Comparison of ENCODE assay signal across 16 cellular contexts in genomic region chr1:58206749-58207148, GRCh38.
DNase-seq lines count a peak whose midpoint lies in the region; ATAC-seq and TF ChIP-seq lines count a peak whose summit lies in the region.
"Had no signal": no experiment of that assay in that cellular context is flagged by ENCODE, and none has a peak within 500 bp of the region (broad histone marks: within the 10 kb centered on the region; RNA-seq: fewer than 3 reads in every experiment).

No MANE protein-coding gene starts in this region.

- no peak overlapping the region for H3T11ph ChIP-seq in H9 (ENCODE audit: low read length)

- H3K4me1 ChIP-seq in GM23338 (ENCODE audit: insufficient read depth) (no peaks in the 10 kb centered on the region), H9 (ENCODE audit: insufficient read depth, low read length) (no peaks in the 10 kb centered on the region)

- H3K79me2 ChIP-seq in GM23338 (replicated peaks; ENCODE audit: insufficient read depth) (no peaks in the 10 kb centered on the region), H9 (ENCODE audit: insufficient read depth, low read length) (no peaks in the 10 kb centered on the region)

- TF ChIP-seq CTCF in GM23338 (conservative IDR thresholded peaks at IDR 0.05; ENCODE audit: low read depth in 2 of 2) (no peak), epithelial cell of esophagus (IDR thresholded peaks at IDR 0.05; ENCODE audit: insufficient read depth, low read depth, low read length, missing control alignments) (no peak), H9 (conservative IDR thresholded peaks at IDR 0.05) (no peak)

- no peak overlapping the region for H3K18ac ChIP-seq in H9 (ENCODE audit: insufficient read length, low read depth, low read length)

- no peaks in the 10 kb centered on the region; the same call in none of the 2 replicates for H3K9me2 ChIP-seq in GM23338 (ENCODE audit: insufficient read depth)

- H2BK20ac ChIP-seq in H9 (ENCODE audit: low read depth, low read length, poor library complexity, severe bottlenecking): no peak overlapping the region

- H2BK15ac ChIP-seq in H9 (ENCODE audit: low read depth, low read length): no peak overlapping the region

- no peak overlapping the region for H4K91ac ChIP-seq in H9 (ENCODE audit: insufficient read length, low read depth, low read length)

- no peak overlapping the region for H2AK5ac ChIP-seq in H9 (ENCODE audit: insufficient read length, low read length)

- in situ Hi-C loops in ACHN (cut with HindIII; ENCODE audit: low pct_ligation_motif_present, low pct_unique_long_range_greater_than_20kb, low sequenced_read_pairs): no loop called here

- H2BK5ac ChIP-seq in H9 (ENCODE audit: insufficient read length, low read length): no peak overlapping the region

- H3F3A ChIP-seq in GM23338 (replicated peaks; ENCODE audit: low read depth): no peaks in the 10 kb centered on the region

- H3K56ac ChIP-seq in H9 (ENCODE audit: insufficient read length, low read depth, low read length): no peak overlapping the region

- H3K36me3 Mint-ChIP-seq in GM23338 (ENCODE audit: low read depth) (no peaks in the 10 kb centered on the region), H9 (ENCODE audit: insufficient read depth in 1 of 3, low read depth in 3 of 3) (peaks cover 0 to 5% (median 4%) of the 10 kb centered on the region in 3 experiments; a peak in 3 of 7 replicates)
- H3K36me3 Mint-ChIP-seq: CD14-positive monocyte; CD8-positive, alpha-beta T cell had no signal

- no peaks in the 10 kb centered on the region for H3K23me2 ChIP-seq in H9 (ENCODE audit: insufficient read length, low read depth, low read length, poor library complexity, severe bottlenecking)

- no peaks in the 10 kb centered on the region for H3K9me3 ChIP-seq in H9 (ENCODE audit: control insufficient read depth, low read depth, low read length)

- no peak overlapping the region for H2BK12ac ChIP-seq in H9 (ENCODE audit: insufficient read length, low read depth, low read length)

- no peak overlapping the region for H3K14ac ChIP-seq in H9 (ENCODE audit: insufficient read depth, low read length)

- no CpG with 5 or more reads among the region's 1 CpG for WGBS in H9 (ENCODE audit: extremely low coverage, insufficient read length, low lambda C conversion rate)

- ATAC-seq in GM23338 (no peak), GM19324 (IDR thresholded peaks at IDR 0.05; ENCODE audit: low FRiP score, unreplicated experiment) (no peak)
- ATAC-seq: CD8-positive, alpha-beta T cell had no signal

- H3K4me3 ChIP-seq in GM23338 (no peak overlapping the region), epithelial cell of esophagus (ENCODE audit: low read length) (no peak overlapping the region)
- H3K4me3 ChIP-seq: GM23248 had no signal

- H3K4me2 ChIP-seq in GM23338 (no peak overlapping the region), H9 (ENCODE audit: insufficient read depth, insufficient read length, low read length) (no peak overlapping the region)

- no peak overlapping the region for H2AFZ ChIP-seq in GM23338
- no peak overlapping the region for H2AFZ ChIP-seq in H9 (ENCODE audit: low read length)
- H2AFZ ChIP-seq: GM23248 had no signal

- no peak overlapping the region for H4K8ac ChIP-seq in H9 (replicated peaks; ENCODE audit: insufficient read length, low read depth, low read length)

- H3K36me3 ChIP-seq in GM23338 (ENCODE audit: insufficient read depth): no peaks in the 10 kb centered on the region

- H4K5ac ChIP-seq in H9 (ENCODE audit: insufficient read length, low read depth, low read length): no peak overlapping the region

- H3K4me1 Mint-ChIP-seq in GM23338: peaks cover 9% of the 10 kb centered on the region
- H3K4me1 Mint-ChIP-seq in H9: peaks cover 5 to 7% of the 10 kb centered on the region in 2 experiments
- H3K4me1 Mint-ChIP-seq: CD14-positive monocyte, IgD-negative memory B cell had no signal

- H3K27me3 Mint-ChIP-seq in GM23338 (ENCODE audit: insufficient read depth, low read depth, poor library complexity) (no peaks in the 10 kb centered on the region), H9 (ENCODE audit: low read depth) (no peaks in the 10 kb centered on the region)

- H3K27ac ChIP-seq in GM23338 (ENCODE audit: low read depth) (no peak overlapping the region), H9 (ENCODE audit: insufficient read length, low read depth, low read length) (no peak overlapping the region)
- H3K27ac ChIP-seq: GM23248 had no signal

- H3K27me3 ChIP-seq in GM23338 (ENCODE audit: insufficient read depth): no peaks in the 10 kb centered on the region
- H3K27me3 ChIP-seq in H9 (ENCODE audit: insufficient read depth, low read length): no peaks in the 10 kb centered on the region

- no peak overlapping the region for H3K4me3 Mint-ChIP-seq in GM23338
- H3K4me3 Mint-ChIP-seq in H9: no peak overlapping the region
- H3K4me3 Mint-ChIP-seq: CD14-positive monocyte; CD8-positive, alpha-beta T cell; IgD-negative memory B cell had no signal

- H3K9ac ChIP-seq in H9 (ENCODE audit: extremely low read depth, insufficient read length, low read length): no peak overlapping the region
- H3K9ac ChIP-seq: GM23248 had no signal

- H3K27ac Mint-ChIP-seq in GM23338 (0 out of 2 replicates have a peak overlapping the region, but pooled peaks have one; percentile 27), H9 (no peak overlapping the region; a peak in 1 of 7 replicates)
- H3K27ac Mint-ChIP-seq: CD14-positive monocyte; CD8-positive, alpha-beta T cell; IgD-negative memory B cell had no signal

- H3K79me1 ChIP-seq in H9 (ENCODE audit: insufficient read depth, low read depth, low read length, poor library complexity, severe bottlenecking): no peaks in the 10 kb centered on the region

- no peaks in the 10 kb centered on the region for H4K20me1 ChIP-seq in GM23338 (replicated peaks; ENCODE audit: insufficient read depth)
- no peaks in the 10 kb centered on the region for H4K20me1 ChIP-seq in H9 (ENCODE audit: control insufficient read depth, insufficient read depth, insufficient read length)

- H3K4ac ChIP-seq in H9 (ENCODE audit: low read depth, low read length): no peak overlapping the region

- H3K23ac ChIP-seq in H9 (ENCODE audit: insufficient read length, low read depth, low read length): no peak overlapping the region

- DNase-seq in NCI-H510A treated with DMSO at 0.1 percent for 48 hours (lab: John Stamatoyannopoulos, UW) (peak; percentile 17), NCI-H510A (lab: John Stamatoyannopoulos, UW) (no peak), GM23338 (ENCODE audit: low spot score) (no peak), NCI-H2171 treated with DMSO at 0.1 percent for 48 hours (lab: John Stamatoyannopoulos, UW) (peak; percentile 70), epithelial cell of esophagus (ENCODE audit: low read depth) (peak; percentile 26), ACHN (no peak), H9 (no peak)
- DNase-seq: CD8-positive, alpha-beta T cell; COR-L47; DMS53; GF-D8; GM23248; H7 had no signal

- H3K9me3 Mint-ChIP-seq in GM23338 (no peaks in the 10 kb centered on the region), H9 (no peaks in the 10 kb centered on the region; a peak in 1 of 5 replicates)
- H3K9me3 Mint-ChIP-seq: CD8-positive, alpha-beta T cell had no signal

- no peak overlapping the region for H2BK120ac ChIP-seq in H9 (ENCODE audit: low read depth, low read length, poor library complexity, severe bottlenecking)

TF ChIP-seq in GM23338, 12 proteins besides CTCF, POLR2A, EP300 and RAD21:
- no peak for TF ChIP-seq NANOG (IDR thresholded peaks at IDR 0.05; ENCODE audit: borderline replicate concordance)
- no peak for TF ChIP-seq EZH2 (IDR thresholded peaks at IDR 0.05; ENCODE audit: low read depth, unreplicated experiment)

Comparison
In these comparisons a context has a peak if more than half of its experiments do, and no peak if none do; other contexts are left out.
1. DNase-seq: peak in NCI-H510A treated with DMSO at 0.1 percent for 48 hours (single experiment), NCI-H2171 treated with DMSO at 0.1 percent for 48 hours (single experiment) and epithelial cell of esophagus (single experiment); none in NCI-H510A (single experiment), GM23338 (single experiment), ACHN (single experiment) and H9 (single experiment).